In genomic region chr12:7460375-7461259, GRCh38 we compare ENCODE assay signal across 8 cellular contexts. TPM values are rescaled to one million over a fixed set of nuclear protein-coding genes. Genes with fewer than 3 reads are reported as not detected.
DNase-seq lines count a peak whose midpoint lies in the region; ATAC-seq and TF ChIP-seq lines count a peak whose summit lies in the region.

No MANE protein-coding gene starts in this region.

- peak; percentile 61 for DNase-seq in D341Med (ENCODE audit: low spot score)
- peak; percentile 12 to 60 for DNase-seq in HAP-1 (ENCODE audit: low spot score in 2 of 2)
- peak; percentile 50 for DNase-seq in NCI-H460 (ENCODE audit: extremely low read depth, low read depth)
- peak; percentile 81 for DNase-seq in activated CD8-positive, alpha-beta memory T cell treated with anti-CD3 and anti-CD28 coated beads for 24 hours
- DNase-seq in naive thymus-derived CD4-positive, alpha-beta T cell = peak in 8 of 9 donors; percentile 20 to 49 (median 42)
- DNase-seq in suprapubic skin (ENCODE audit: low spot score in 2 of 2) = no peak
- DNase-seq in 8988T = no peak

- CTCF ChIA-PET in naive thymus-derived CD4-positive, alpha-beta T cell (lab: Charles Lee) = interaction anchor here (1.5 to 1.8 kb wide), 2 partner anchors 240 to 250 kb away, joined by 3 to 10 read pairs; no protein-coding TSS in a partner anchor

- POLR2A ChIA-PET in naive thymus-derived CD4-positive, alpha-beta T cell (lab: Charles Lee) = no interaction called here

- H3K27ac Mint-ChIP-seq in naive thymus-derived CD4-positive, alpha-beta T cell = no peak overlapping the region

- H3K4me3 Mint-ChIP-seq in naive thymus-derived CD4-positive, alpha-beta T cell = no peak overlapping the region

- H3K27ac ChIP-seq in naive thymus-derived CD4-positive, alpha-beta T cell (ENCODE audit: low read depth, low read length) = no peak overlapping the region
- no peak overlapping the region for H3K27ac ChIP-seq in suprapubic skin

- TF ChIP-seq CTCF in suprapubic skin (IDR thresholded peaks at IDR 0.05) = peak; percentile 16 to 81

- H3K36me3 Mint-ChIP-seq in naive thymus-derived CD4-positive, alpha-beta T cell = no peaks in the 10 kb centered on the region

- H3K36me3 ChIP-seq in HAP-1 (replicated peaks) = no peaks in the 10 kb centered on the region
- H3K36me3 ChIP-seq in naive thymus-derived CD4-positive, alpha-beta T cell (ENCODE audit: control insufficient read depth in 2 of 3, insufficient read depth in 3 of 3, low read length in 3 of 3) = no peaks in the 10 kb centered on the region
- no peaks in the 10 kb centered on the region for H3K36me3 ChIP-seq in suprapubic skin

- intact Hi-C loops in naive thymus-derived CD4-positive, alpha-beta T cell (cut with micrococcal nuclease) = loop anchor here (1.0 to 5.0 kb wide), 6 partner anchors 140 to 347 kb away; no protein-coding TSS in a partner anchor

- no peaks in the 10 kb centered on the region for H3K27me3 ChIP-seq in HAP-1 (ENCODE audit: low read depth)
- H3K27me3 ChIP-seq in naive thymus-derived CD4-positive, alpha-beta T cell (ENCODE audit: control insufficient read depth in 2 of 2, insufficient read depth in 2 of 2, low read length in 2 of 2) = no peaks in the 10 kb centered on the region
- no peaks in the 10 kb centered on the region for H3K27me3 ChIP-seq in suprapubic skin

- H3K9me3 ChIP-seq in HAP-1 (no peaks in the 10 kb centered on the region), suprapubic skin (no peaks in the 10 kb centered on the region)
- no peaks in the 10 kb centered on the region for H3K9me3 ChIP-seq in naive thymus-derived CD4-positive, alpha-beta T cell (ENCODE audit: control insufficient read depth in 2 of 3, low read length in 3 of 3)

- H3K4me1 Mint-ChIP-seq in naive thymus-derived CD4-positive, alpha-beta T cell = no peaks in the 10 kb centered on the region

- H3K27me3 Mint-ChIP-seq in naive thymus-derived CD4-positive, alpha-beta T cell = peaks cover under 1 to 18% (median 10%) of the 10 kb centered on the region in 5 donors

- H3K9me3 Mint-ChIP-seq in naive thymus-derived CD4-positive, alpha-beta T cell = peaks cover 0 to 2% (median 0%) of the 10 kb centered on the region in 11 donors

- H3K4me3 ChIP-seq in HAP-1 (no peak overlapping the region), suprapubic skin (no peak overlapping the region)
- no peak overlapping the region for H3K4me3 ChIP-seq in naive thymus-derived CD4-positive, alpha-beta T cell (ENCODE audit: low read length)

- in situ Hi-C loops in HAP-1 (cut with MboI; ENCODE audit: low sequenced_read_pairs) = loop anchor here (5.0 kb wide), 1 partner anchor 238 kb away; no protein-coding TSS in a partner anchor

- no peak for TF ChIP-seq POLR2A in suprapubic skin (IDR thresholded peaks at IDR 0.05)

- WGBS in suprapubic skin = 60% methylated on average over 7 of the region's 7 CpGs

- TF ChIP-seq EP300 in suprapubic skin (IDR thresholded peaks at IDR 0.05) = no peak

- peak; percentile 71 for ATAC-seq in esophagus mucosa
- peak; percentile 82 for ATAC-seq in naive thymus-derived CD4-positive, alpha-beta T cell

- H3K4me1 ChIP-seq in HAP-1 = no peaks in the 10 kb centered on the region
- H3K4me1 ChIP-seq in naive thymus-derived CD4-positive, alpha-beta T cell (ENCODE audit: control insufficient read depth in 2 of 2, insufficient read depth in 2 of 2, low read length in 2 of 2) = no peaks in the 10 kb centered on the region
- H3K4me1 ChIP-seq in suprapubic skin = no peaks in the 10 kb centered on the region

RNA-seq across cellular contexts. Expression of gene CD163L1, which starts 16.7 kb away (rescaled TPM):
- 5.9 and 7.3 TPM in 2 replicates for total RNA-seq in NCI-H460 (2014; rRNA removed; shearing (Covaris generic))
- 3.8 and 7.1 TPM in 2 replicates for polyA plus RNA-seq in NCI-H460 (2014; cell fraction: nucleus; rRNA removed)
- total RNA-seq in esophagus mucosa (0.60 TPM), suprapubic skin (1 to 10 TPM in 3 of 4 donors, under 1 TPM in 1; 0.32 to 4.7 (median 2.1) TPM)
- 1 to 10 TPM in 2 of 5 experiments, under 1 TPM in 1, not detected in 2; 0.47 to 2.1 (median 1.5) TPM for total RNA-seq in naive thymus-derived CD4-positive, alpha-beta T cell
- polyA plus RNA-seq in naive thymus-derived CD4-positive, alpha-beta T cell = not detected

RNA-seq across cellular contexts. Expression of gene CD163, which starts 43.0 kb away (rescaled TPM):
- not detected in 2 replicates for total RNA-seq in NCI-H460 (2014; rRNA removed; shearing (Covaris generic))
- polyA plus RNA-seq in NCI-H460 (2014; cell fraction: nucleus; rRNA removed) = not detected in 2 replicates
- total RNA-seq in esophagus mucosa = 5.8 TPM
- 10 to 100 TPM in 3 of 5 experiments, 1 to 10 TPM in 1, not detected in 1; 4.6 to 35.0 (median 11.5) TPM for total RNA-seq in naive thymus-derived CD4-positive, alpha-beta T cell
- under 1 TPM in 1 of 2 donors, not detected in 1; 0.05 TPM for polyA plus RNA-seq in naive thymus-derived CD4-positive, alpha-beta T cell
- 10 to 100 TPM; 12.9 to 22.0 (median 16.7) TPM for total RNA-seq in suprapubic skin

Comparison
In these comparisons a context has a peak if more than half of its experiments do, and no peak if none do; other contexts are left out.
1. DNase-seq: peak in D341Med (single experiment), HAP-1 (2 of 2), NCI-H460 (single experiment), activated CD8-positive, alpha-beta memory T cell treated with anti-CD3 and anti-CD28 coated beads for 24 hours (single experiment) and naive thymus-derived CD4-positive, alpha-beta T cell (8 of 9); none in suprapubic skin (0 of 2) and 8988T (single experiment).